8 cellular contexts compared by ENCODE assay signal in the genomic region with DNA sequence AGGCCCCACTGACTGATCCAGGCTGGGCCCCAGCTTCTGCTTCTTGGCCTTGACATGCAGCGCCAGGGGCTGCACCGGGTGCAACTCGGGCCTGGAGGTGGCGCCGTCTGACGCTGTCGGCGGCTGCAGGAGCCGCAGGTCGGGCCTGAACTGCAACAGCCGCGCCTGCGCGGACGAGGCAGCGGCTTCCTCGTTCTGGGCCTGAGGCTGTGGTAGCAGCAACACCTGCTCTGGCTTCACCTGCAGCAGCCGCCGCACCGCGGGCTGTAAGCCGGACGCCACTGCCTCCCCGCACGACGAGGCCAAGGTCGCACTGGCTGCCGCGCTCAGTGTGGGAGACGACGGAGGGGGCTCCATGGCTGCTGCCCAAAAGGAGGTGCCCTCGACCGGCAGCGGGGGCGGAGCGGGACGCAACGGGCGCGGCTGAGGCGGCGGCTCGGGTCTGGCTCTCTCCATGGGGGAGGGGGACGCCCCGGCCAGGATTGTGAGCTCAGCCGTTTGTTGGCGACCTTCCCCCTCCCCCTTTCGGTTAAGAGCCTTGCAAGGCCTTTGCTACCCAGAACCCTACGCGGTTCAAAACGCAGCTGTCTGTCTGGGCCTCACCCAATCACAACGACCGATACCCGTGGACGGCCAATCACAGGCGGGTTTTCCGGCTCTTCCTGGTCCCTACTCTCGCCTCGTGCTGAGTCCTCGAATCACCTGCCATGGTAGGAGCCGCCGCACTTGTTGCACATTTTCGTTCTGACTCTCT.
A peak's percentile ranks its signal among the peaks of the same experiment; 100 is the strongest.
DNase-seq lines count a peak whose midpoint lies in the region; ATAC-seq and TF ChIP-seq lines count a peak whose summit lies in the region.

No MANE protein-coding gene starts in this region.

- no peak for TF ChIP-seq CTCF in coronary artery (IDR thresholded peaks at IDR 0.05)

- ATAC-seq in HG02885 (IDR thresholded peaks at IDR 0.05; ENCODE audit: poor library complexity, unreplicated experiment), result peak; percentile 93

- DNase-seq in DMS53 treated with DMSO at 0.1 percent for 48 hours (lab: John Stamatoyannopoulos, UW; ENCODE audit: unreplicated experiment), result peak; percentile 91
- peak; percentile 81 for DNase-seq in activated CD4-positive, CD25-positive, alpha-beta regulatory T cell treated with anti-CD3 and anti-CD28 coated beads, Interleukin-2, amount 50 U/mL, for 72 hours
- no peak for DNase-seq in coronary artery (ENCODE audit: low spot score)
- peak; percentile 8 for DNase-seq in medulla oblongata (ENCODE audit: extremely low spot score)
- peak; percentile 36 to 59 for DNase-seq in stimulated activated CD8-positive, alpha-beta memory T cell treated with anti-CD3 and anti-CD28 coated beads, Interleukin-4, amount 100 ng/mL, for 1 hour (ENCODE audit: low read depth in 2 of 2, low spot score in 1 of 2)
- no peak for DNase-seq in NCI-H2227 (lab: John Stamatoyannopoulos, UW; ENCODE audit: unreplicated experiment)
- DNase-seq in inferior parietal cortex (ENCODE audit: extremely low spot score), result no peak

- no peak overlapping the region for H3K27ac ChIP-seq in coronary artery

- peak overlapping the region; percentile 74 for H3K4me3 ChIP-seq in coronary artery

Comparison
In these comparisons a context has a peak if more than half of its experiments do, and no peak if none do; other contexts are left out.
1. DNase-seq: peak in DMS53 treated with DMSO at 0.1 percent for 48 hours (single experiment), activated CD4-positive, CD25-positive, alpha-beta regulatory T cell treated with anti-CD3 and anti-CD28 coated beads, Interleukin-2, amount 50 U/mL, for 72 hours (single experiment), medulla oblongata (single experiment) and stimulated activated CD8-positive, alpha-beta memory T cell treated with anti-CD3 and anti-CD28 coated beads, Interleukin-4, amount 100 ng/mL, for 1 hour (2 of 2); none in coronary artery (single experiment), NCI-H2227 (single experiment) and inferior parietal cortex (single experiment).